In the genomic region with DNA sequence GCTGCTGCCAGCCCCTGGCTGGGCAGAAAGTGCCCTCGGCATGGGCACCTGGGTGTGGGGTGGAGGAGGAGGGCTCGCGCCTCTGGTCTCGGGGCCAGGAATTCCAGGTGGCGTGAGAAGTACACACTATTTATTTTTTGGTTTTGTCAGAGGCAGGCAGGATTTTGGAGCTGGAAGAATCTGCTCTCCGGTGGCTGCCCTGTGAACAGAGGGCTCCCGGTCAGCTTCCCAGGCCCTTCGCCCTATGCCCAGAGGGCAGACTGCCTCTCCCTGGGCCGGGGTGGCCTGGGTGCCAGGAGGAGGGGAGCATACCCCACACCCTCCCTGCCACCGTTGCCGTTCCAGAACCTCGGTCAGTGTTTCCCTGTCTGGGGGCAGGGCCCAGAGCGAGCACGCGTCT, we compare ENCODE assay signal across 28 cellular contexts.
"Had no signal": no experiment of that assay in that cellular context is flagged by ENCODE, and none has a peak within 500 bp of the region (broad histone marks: within the 10 kb centered on the region; RNA-seq: fewer than 3 reads in every experiment).

No MANE protein-coding gene starts in this region.

- H3K9me3 Mint-ChIP-seq: mesothelial cell of epicardium; naive B cell; natural killer cell; nephron progenitor cell; neural progenitor cell; stimulated activated effector memory CD8-positive, alpha-beta T cell treated with anti-CD3 and anti-CD28 coated beads, Interleukin-12 subunit alpha, Interleukin-12 subunit beta, amount 100 ng/mL, for 72 hours had no signal

- H3K4me3 ChIP-seq: left lung, lung, neural progenitor cell, ovary, right atrium auricular region, skin epidermis, stomach, testis, thyroid gland, transverse colon, upper lobe of left lung, vagina had no signal

- ATAC-seq: left cardiac atrium; left lung; natural killer cell; sciatic nerve; stimulated activated effector memory CD8-positive, alpha-beta T cell treated with anti-CD3 and anti-CD28 coated beads, Interleukin-12 subunit alpha, Interleukin-12 subunit beta, amount 100 ng/mL, for 72 hours had no signal

- H3K4me2 ChIP-seq: neural progenitor cell had no signal

- H3K27ac Mint-ChIP-seq: mesothelial cell of epicardium; naive B cell; natural killer cell; nephron progenitor cell; neural progenitor cell; progenitor cell of endocrine pancreas; stimulated activated effector memory CD8-positive, alpha-beta T cell treated with anti-CD3 and anti-CD28 coated beads, Interleukin-12 subunit alpha, Interleukin-12 subunit beta, amount 100 ng/mL, for 72 hours had no signal

- H3K36me3 ChIP-seq: neural progenitor cell, ovary had no signal

- H3K4me1 ChIP-seq: left lung, neural progenitor cell, thyroid gland, upper lobe of left lung, vagina had no signal

- H2AFZ ChIP-seq: neural progenitor cell had no signal

- DNase-seq: hippocampal formation; kidney glomerular epithelial cell; left cardiac atrium; left lung; mesendoderm; naive B cell; natural killer cell; nephron progenitor cell; occipital lobe; ovary; stimulated activated CD4-positive, alpha-beta T cell treated with anti-CD3 and anti-CD28 coated beads, Interleukin-4, amount 100 ng/mL, for 24 hours; stimulated activated naive CD4-positive, alpha-beta T cell; stomach; testis; thyroid gland; transverse colon had no signal

- H3K4me1 Mint-ChIP-seq: mesothelial cell of epicardium, naive B cell, natural killer cell had no signal

- H3K4me3 Mint-ChIP-seq: mesothelial cell of epicardium; naive B cell; natural killer cell; nephron progenitor cell; neural progenitor cell; stimulated activated effector memory CD8-positive, alpha-beta T cell treated with anti-CD3 and anti-CD28 coated beads, Interleukin-12 subunit alpha, Interleukin-12 subunit beta, amount 100 ng/mL, for 72 hours had no signal

- H3K9me3 ChIP-seq: left lung, neutrophil, ovary, right atrium auricular region, stomach, testis, thyroid gland, transverse colon, upper lobe of left lung, vagina had no signal

- H3K27me3 ChIP-seq: left lung, neural progenitor cell, neutrophil, ovary, right atrium auricular region, stomach, testis, thyroid gland, transverse colon, upper lobe of left lung, vagina had no signal

- H3K9ac ChIP-seq: neural progenitor cell had no signal

- H3K27me3 Mint-ChIP-seq: naive B cell, progenitor cell of endocrine pancreas had no signal

- FAIRE-seq: keratinocyte had no signal

- H3K27ac ChIP-seq: left lung, neural progenitor cell, neutrophil, ovary, right atrium auricular region, skin epidermis, stomach, testis, thyroid gland, transverse colon, upper lobe of left lung, vagina had no signal
